14 cellular contexts compared by ENCODE assay signal in genomic region chr5:178236685-178237084, GRCh38. TPM values are rescaled to one million over a fixed set of nuclear protein-coding genes. Genes with fewer than 3 reads are reported as not detected.
A peak's percentile ranks its signal among the peaks of the same experiment; 100 is the strongest.
DNase-seq lines count a peak whose midpoint lies in the region; ATAC-seq and TF ChIP-seq lines count a peak whose summit lies in the region.
"Had no signal": no experiment of that assay in that cellular context is flagged by ENCODE, and none has a peak within 500 bp of the region (broad histone marks: within the 10 kb centered on the region; RNA-seq: fewer than 3 reads in every experiment).

No MANE protein-coding gene starts in this region.

- no peaks in the 10 kb centered on the region for H3K36me3 ChIP-seq in SK-N-SH (replicated peaks in 1 of 2; ENCODE audit: control insufficient read depth in 1 of 2, insufficient read depth in 2 of 2, low read length in 1 of 2)
- H3K36me3 ChIP-seq: esophagus squamous epithelium had no signal

- H3K9me3 ChIP-seq in SK-N-SH: no peaks in the 10 kb centered on the region
- H3K9me3 ChIP-seq: esophagus squamous epithelium had no signal

- H3K36me3 Mint-ChIP-seq in natural killer cell treated with Interleukin-12 subunit alpha and Interleukin-12 subunit beta and Interleukin-15 and Interleukin-18, amount 100 ng/mL, for 72 hours: no peaks in the 10 kb centered on the region

- peak overlapping the region; percentile 71 for H3K4me3 Mint-ChIP-seq in natural killer cell treated with Interleukin-12 subunit alpha and Interleukin-12 subunit beta and Interleukin-15 and Interleukin-18, amount 100 ng/mL, for 72 hours

- peak overlapping the region; percentile 5; the same call in 1 of the 2 replicates for H3K27ac ChIP-seq in C4-2B
- H3K27ac ChIP-seq in epithelial cell of prostate: peak overlapping the region; percentile 37
- no peak overlapping the region for H3K27ac ChIP-seq in SK-N-SH (ENCODE audit: low read depth in 2 of 2, low read length in 1 of 2)

- WGBS in SK-N-SH (ENCODE audit: low lambda C conversion rate): 48% methylated on average over 3 of the region's 3 CpGs

- H3K4me3 ChIP-seq in LNCaP clone FGC (ENCODE audit: low read depth, low read length) (no peak overlapping the region), SK-N-SH (ENCODE audit: low read depth in 2 of 2, low read length in 1 of 2) (no peak overlapping the region)
- H3K4me3 ChIP-seq: esophagus squamous epithelium had no signal

- CTCF ChIA-PET in SK-N-SH (lab: Yijun Ruan, JAX): interaction anchor here (0.8 to 12.2 kb wide), 6 partner anchors 10 to 355 kb away, joined by 3 to 147 read pairs (median 8); partner anchors contain the start of gene COL23A1

- peaks cover 4% of the 10 kb centered on the region; the same call in 1 of the 2 replicates for H3K79me2 ChIP-seq in SK-N-SH (ENCODE audit: insufficient read depth)

- H3K4me1 ChIP-seq in SK-N-SH (ENCODE audit: control insufficient read depth in 1 of 2, insufficient read depth in 2 of 2, low read depth in 1 of 2, low read length in 1 of 2): peaks cover 5 to 41% of the 10 kb centered on the region in 2 experiments; a peak in 1 of 4 replicates

- no peak for TF ChIP-seq EP300 in SK-N-SH (IDR thresholded peaks at IDR 0.05; ENCODE audit: borderline replicate concordance in 1 of 2, low read depth in 1 of 2, low read length in 1 of 2)

- H3K4me2 ChIP-seq in SK-N-SH: no peak overlapping the region

- ATAC-seq in natural killer cell treated with Interleukin-12 subunit alpha and Interleukin-12 subunit beta and Interleukin-15 and Interleukin-18, amount 100 ng/mL, for 72 hours: no peak
- no peak for ATAC-seq in HG03108 (IDR thresholded peaks at IDR 0.05; ENCODE audit: unreplicated experiment)
- ATAC-seq in HG03432 (IDR thresholded peaks at IDR 0.05; ENCODE audit: unreplicated experiment): no peak

- no peak overlapping the region for H2AFZ ChIP-seq in SK-N-SH (ENCODE audit: low read depth)

- peaks cover 11% of the 10 kb centered on the region for H3F3A ChIP-seq in SK-N-SH (replicated peaks; ENCODE audit: insufficient read depth)

- POLR2A ChIA-PET in SK-N-SH (lab: Yijun Ruan, JAX): no interaction called here

- H3K4me1 Mint-ChIP-seq in natural killer cell treated with Interleukin-12 subunit alpha and Interleukin-12 subunit beta and Interleukin-15 and Interleukin-18, amount 100 ng/mL, for 72 hours (ENCODE audit: low read depth in 2 of 2): peaks cover 41 to 49% of the 10 kb centered on the region in 2 donors

- TF ChIP-seq RAD21 in SK-N-SH (IDR thresholded peaks at IDR 0.05; ENCODE audit: low read length): no peak

- no peaks in the 10 kb centered on the region for H3K9me3 Mint-ChIP-seq in natural killer cell treated with Interleukin-12 subunit alpha and Interleukin-12 subunit beta and Interleukin-15 and Interleukin-18, amount 100 ng/mL, for 72 hours

- peak overlapping the region; percentile 96 to 97 for H3K27ac Mint-ChIP-seq in natural killer cell treated with Interleukin-12 subunit alpha and Interleukin-12 subunit beta and Interleukin-15 and Interleukin-18, amount 100 ng/mL, for 72 hours

- H3K9ac ChIP-seq in SK-N-SH: no peak overlapping the region

- no peaks in the 10 kb centered on the region for H4K20me1 ChIP-seq in SK-N-SH (ENCODE audit: insufficient read depth)

- no peaks in the 10 kb centered on the region for H3K9me2 ChIP-seq in SK-N-SH

- H3K27me3 ChIP-seq in SK-N-SH (ENCODE audit: insufficient read depth): no peaks in the 10 kb centered on the region
- H3K27me3 ChIP-seq: esophagus squamous epithelium had no signal

- DNase-seq in LNCaP clone FGC (ENCODE audit: low read depth) (peak; percentile 83), epithelial cell of prostate (ENCODE audit: low read depth, low spot score) (no peak), putamen (ENCODE audit: low spot score) (no peak), SK-N-SH (no peak)
- DNase-seq in natural killer cell treated with Interleukin-12 subunit alpha and Interleukin-12 subunit beta and Interleukin-15 and Interleukin-18, amount 100 ng/mL, for 72 hours (ENCODE audit: low spot score): no peak
- DNase-seq: COR-L47; esophagus squamous epithelium; NCI-H146; stimulated activated CD4-positive, alpha-beta T cell treated with anti-CD3 and anti-CD28 coated beads, Interleukin-2, amount 100 ng/mL, for 48 hours; stimulated activated naive CD4-positive, alpha-beta T cell treated with Interleukin-2 at 50 U/mL for 16 hours had no signal

- no peaks in the 10 kb centered on the region for H3K27me3 Mint-ChIP-seq in natural killer cell treated with Interleukin-12 subunit alpha and Interleukin-12 subunit beta and Interleukin-15 and Interleukin-18, amount 100 ng/mL, for 72 hours

- TF ChIP-seq CTCF in C4-2B (conservative IDR thresholded peaks at IDR 0.05): no peak
- TF ChIP-seq CTCF in LNCaP clone FGC (IDR thresholded peaks at IDR 0.05; ENCODE audit: control insufficient read depth, extremely low read depth, insufficient read depth): no peak
- no peak for TF ChIP-seq CTCF in SK-N-SH (IDR thresholded peaks at IDR 0.05)

TF ChIP-seq in SK-N-SH, 30 proteins besides CTCF, POLR2A, EP300 and RAD21 (continues in another document):
- TF ChIP-seq TEAD4 (IDR thresholded peaks at IDR 0.05; ENCODE audit: borderline replicate concordance, insufficient read depth) (no peak), IRF3 (IDR thresholded peaks at IDR 0.05; ENCODE audit: low read depth, low read length) (no peak), USF2 (IDR thresholded peaks at IDR 0.05; ENCODE audit: borderline replicate concordance, low read depth, low read length) (no peak), ELF1 (IDR thresholded peaks at IDR 0.05) (no peak), TAF1 (IDR thresholded peaks at IDR 0.05; ENCODE audit: borderline replicate concordance, low read depth, low read length) (no peak), CHD2 (IDR thresholded peaks at IDR 0.05; ENCODE audit: low read length, partially characterized antibody) (no peak), SIN3A (IDR thresholded peaks at IDR 0.05; ENCODE audit: borderline replicate concordance, low read depth, low read length) (no peak), RXRA (IDR thresholded peaks at IDR 0.05; ENCODE audit: borderline replicate concordance, low read depth) (no peak), JUND (IDR thresholded peaks at IDR 0.05) (no peak), NFIC (IDR thresholded peaks at IDR 0.05; ENCODE audit: borderline replicate concordance) (no peak), REST (IDR thresholded peaks at IDR 0.05; ENCODE audit: low read depth, low read length) (no peak)

RNA-seq across cellular contexts. Expression of gene PHYKPL, which starts 4.1 kb away (rescaled TPM):
- total RNA-seq in natural killer cell treated with Interleukin-12 subunit alpha and Interleukin-12 subunit beta and Interleukin-15 and Interleukin-18, amount 100 ng/mL, for 72 hours: 100 to 1,000 TPM; 133 to 191 TPM
- 46.8 and 61.3 TPM in 2 replicates for polyA plus RNA-seq in SK-N-SH (2012; rRNA removed)
- 18.4 and 23.3 TPM in 2 replicates for polyA plus RNA-seq in SK-N-SH (2012; cell fraction: cytosol; rRNA removed)
- polyA plus RNA-seq in SK-N-SH (2012; cell fraction: nucleus; rRNA removed): 262 and 272 TPM in 2 replicates

RNA-seq across cellular contexts. Expression of gene HNRNPAB, which starts 32.4 kb away (rescaled TPM):
- 100 to 1,000 TPM; 314 to 481 TPM for total RNA-seq in natural killer cell treated with Interleukin-12 subunit alpha and Interleukin-12 subunit beta and Interleukin-15 and Interleukin-18, amount 100 ng/mL, for 72 hours
- polyA plus RNA-seq in SK-N-SH (2012; rRNA removed): 157 and 164 TPM in 2 replicates
- polyA plus RNA-seq in SK-N-SH (2012; cell fraction: cytosol; rRNA removed): 179 and 207 TPM in 2 replicates
- 80.9 and 111 TPM in 2 replicates for polyA plus RNA-seq in SK-N-SH (2012; cell fraction: nucleus; rRNA removed)

RNA-seq across cellular contexts. Expression of gene GMCL2, which starts 49.5 kb away (rescaled TPM):
- total RNA-seq in natural killer cell treated with Interleukin-12 subunit alpha and Interleukin-12 subunit beta and Interleukin-15 and Interleukin-18, amount 100 ng/mL, for 72 hours: not detected
- polyA plus RNA-seq in SK-N-SH (2012; rRNA removed): not detected in 2 replicates
- polyA plus RNA-seq in SK-N-SH (2012; cell fraction: cytosol; rRNA removed): 0.01 TPM in 2 replicates
- polyA plus RNA-seq in SK-N-SH (2012; cell fraction: nucleus; rRNA removed): not detected in 2 replicates
- total RNA-seq: cerebellum, esophagus squamous epithelium had no signal

Comparison
In these comparisons a context has a peak if more than half of its experiments do, and no peak if none do; other contexts are left out.
1. H3K27ac ChIP-seq: peak in C4-2B (single experiment) and epithelial cell of prostate (single experiment); none in SK-N-SH (0 of 2).